34 cellular contexts compared by ENCODE assay signal in genomic region chr5:145931718-145932117, GRCh38. TPM values are rescaled to one million over a fixed set of nuclear protein-coding genes. Genes with fewer than 3 reads are reported as not detected.
"Had no signal": no experiment of that assay in that cellular context is flagged by ENCODE, and none has a peak within 500 bp of the region (broad histone marks: within the 10 kb centered on the region; RNA-seq: fewer than 3 reads in every experiment).

No MANE protein-coding gene starts in this region.

- H3K9me3 ChIP-seq: body of pancreas, psoas muscle, right atrium auricular region, stomach, thyroid gland, upper lobe of left lung, vagina had no signal

- H3K27me3 ChIP-seq: body of pancreas, cardiac muscle cell, foreskin keratinocyte, right atrium auricular region, thyroid gland, upper lobe of left lung, vagina had no signal

- H3K4me3 ChIP-seq: body of pancreas, cardiac muscle cell, heart left ventricle, psoas muscle, right atrium auricular region, stomach, thyroid gland, upper lobe of left lung, vagina had no signal

- DNase-seq: activated CD4-positive, alpha-beta T cell treated with anti-CD3 and anti-CD28 coated beads for 1 hour; activated CD4-positive, alpha-beta T cell treated with anti-CD3 and anti-CD28 coated beads, Interleukin-2, amount 50 U/mL, for 1 hour; activated CD8-positive, alpha-beta T cell treated with anti-CD3 and anti-CD28 coated beads for 36 hours; activated naive CD4-positive, alpha-beta T cell; activated T-cell treated with anti-CD3 and anti-CD28 coated beads, Interleukin-2, amount 50 U/mL, for 72 hours; body of pancreas; cerebellar nuclear complex; cortex of kidney; effector memory CD8-positive, alpha-beta T cell; foreskin keratinocyte; heart left ventricle; hypothalamus; immature natural killer cell; midbrain; naive thymus-derived CD4-positive, alpha-beta T cell; nucleus accumbens; psoas muscle; stimulated activated CD4-positive, alpha-beta T cell treated with anti-CD3 and anti-CD28 coated beads, Interleukin-15, amount 100 ng/mL, for 24 hours; stimulated activated CD4-positive, alpha-beta T cell treated with anti-CD3 and anti-CD28 coated beads, Interleukin-2, amount 100 ng/mL, for 24 hours; stimulated activated naive B cell treated with anti-CD40 and anti-IgM and Interleukin-4, amounts not matched to agents 10 μg/mL and 1 μg/mL and 100 μg/mL, for 72 hours; stomach; thyroid gland; upper lobe of left lung had no signal

- H3K36me3 Mint-ChIP-seq: activated naive CD4-positive, alpha-beta T cell treated with anti-CD3 and anti-CD28 coated beads, Interleukin-2, amount 50 U/mL, for 72 hours; immature natural killer cell; naive thymus-derived CD4-positive, alpha-beta T cell; stimulated activated naive B cell treated with anti-CD40 and anti-IgM and Interleukin-4, amounts not matched to agents 10 μg/mL and 1 μg/mL and 100 μg/mL, for 72 hours; WTC11 had no signal

- H2AFZ ChIP-seq: parathyroid adenoma had no signal

- FAIRE-seq: endothelial cell of umbilical vein had no signal

- H3K79me2 ChIP-seq: parathyroid adenoma had no signal

- H3K4me3 Mint-ChIP-seq: activated CD8-positive, alpha-beta T cell treated with anti-CD3 and anti-CD28 coated beads for 36 hours; activated T-cell treated with anti-CD3 and anti-CD28 coated beads, Interleukin-2, amount 50 U/mL, for 72 hours; effector memory CD8-positive, alpha-beta T cell; immature natural killer cell; memory B cell; naive thymus-derived CD4-positive, alpha-beta T cell; stimulated activated naive B cell treated with anti-CD40 and anti-IgM and Interleukin-4, amounts not matched to agents 10 μg/mL and 1 μg/mL and 100 μg/mL, for 72 hours; WTC11 had no signal

- H3K9ac ChIP-seq: parathyroid adenoma had no signal

- H3K27ac Mint-ChIP-seq: activated CD8-positive, alpha-beta T cell treated with anti-CD3 and anti-CD28 coated beads for 36 hours; activated naive CD4-positive, alpha-beta T cell treated with anti-CD3 and anti-CD28 coated beads, Interleukin-2, amount 50 U/mL, for 72 hours; activated T-cell treated with anti-CD3 and anti-CD28 coated beads, Interleukin-2, amount 50 U/mL, for 72 hours; effector memory CD8-positive, alpha-beta T cell; memory B cell; naive thymus-derived CD4-positive, alpha-beta T cell; stimulated activated naive B cell treated with anti-CD40 and anti-IgM and Interleukin-4, amounts not matched to agents 10 μg/mL and 1 μg/mL and 100 μg/mL, for 72 hours; WTC11 had no signal

- ATAC-seq: activated CD8-positive, alpha-beta T cell treated with anti-CD3 and anti-CD28 coated beads for 36 hours; activated naive CD4-positive, alpha-beta T cell treated with anti-CD3 and anti-CD28 coated beads, Interleukin-2, amount 50 U/mL, for 72 hours; activated T-cell treated with anti-CD3 and anti-CD28 coated beads, Interleukin-2, amount 50 U/mL, for 72 hours; body of pancreas; effector memory CD8-positive, alpha-beta T cell; esophagus mucosa; foreskin keratinocyte; heart left ventricle; naive thymus-derived CD4-positive, alpha-beta T cell; psoas muscle; stimulated activated naive B cell treated with anti-CD40 and anti-IgM and Interleukin-4, amounts not matched to agents 10 μg/mL and 1 μg/mL and 100 μg/mL, for 72 hours; WTC11 had no signal

- H3K27ac ChIP-seq: body of pancreas, cardiac muscle cell, foreskin keratinocyte, heart left ventricle, parathyroid adenoma, psoas muscle, right atrium auricular region, stomach, thyroid gland, upper lobe of left lung, vagina had no signal

- H3K9me3 Mint-ChIP-seq: activated CD8-positive, alpha-beta T cell treated with anti-CD3 and anti-CD28 coated beads for 36 hours; activated naive CD4-positive, alpha-beta T cell treated with anti-CD3 and anti-CD28 coated beads, Interleukin-2, amount 50 U/mL, for 72 hours; activated T-cell treated with anti-CD3 and anti-CD28 coated beads, Interleukin-2, amount 50 U/mL, for 72 hours; stimulated activated naive B cell treated with anti-CD40 and anti-IgM and Interleukin-4, amounts not matched to agents 10 μg/mL and 1 μg/mL and 100 μg/mL, for 72 hours; WTC11 had no signal

- H3K36me3 ChIP-seq: cardiac muscle cell, heart left ventricle, right atrium auricular region, stomach, thyroid gland, upper lobe of left lung, vagina had no signal

- H3K4me1 Mint-ChIP-seq: immature natural killer cell; stimulated activated naive B cell treated with anti-CD40 and anti-IgM and Interleukin-4, amounts not matched to agents 10 μg/mL and 1 μg/mL and 100 μg/mL, for 72 hours had no signal

RNA-seq across cellular contexts. Expression of gene SH3RF2, which starts 4.7 kb away (rescaled TPM):
- total RNA-seq: activated CD8-positive, alpha-beta T cell treated with anti-CD3 and anti-CD28 coated beads for 36 hours; activated naive CD4-positive, alpha-beta T cell treated with anti-CD3 and anti-CD28 coated beads, Interleukin-2, amount 50 U/mL, for 72 hours had no signal
- polyA plus RNA-seq: immature natural killer cell; naive thymus-derived CD4-positive, alpha-beta T cell; neural cell had no signal

RNA-seq across cellular contexts. Expression of gene GRXCR2, which starts 58.9 kb away (rescaled TPM):
- total RNA-seq: activated CD8-positive, alpha-beta T cell treated with anti-CD3 and anti-CD28 coated beads for 36 hours; activated naive CD4-positive, alpha-beta T cell treated with anti-CD3 and anti-CD28 coated beads, Interleukin-2, amount 50 U/mL, for 72 hours; activated T-cell treated with anti-CD3 and anti-CD28 coated beads, Interleukin-2, amount 50 U/mL, for 72 hours; body of pancreas; cardiac muscle cell; endothelial cell of umbilical vein; esophagus mucosa; foreskin keratinocyte; kidney epithelial cell; naive thymus-derived CD4-positive, alpha-beta T cell; psoas muscle; stomach; upper lobe of left lung; vagina; WTC11 had no signal
- polyA plus RNA-seq: cardiac muscle cell; endothelial cell of umbilical vein; foreskin keratinocyte; immature natural killer cell; naive thymus-derived CD4-positive, alpha-beta T cell; neural cell; psoas muscle; stomach had no signal
